Comparison of ENCODE assay signal across 1 cellular context in genomic region chr12:31732926-31733548, GRCh38.
TF ChIP-seq lines count a peak whose summit lies in the region.

No MANE protein-coding gene starts in this region.

TF ChIP-seq in K562, 482 proteins besides CTCF, POLR2A, EP300 and RAD21 (continued from another document):
- TF ChIP-seq ELK1 (CRISPR knock-in tag; IDR thresholded peaks at IDR 0.05) (no peak), ZNF592 (IDR thresholded peaks at IDR 0.05) (peak; percentile 51), ZNF41 (CRISPR knock-in tag; conservative IDR thresholded peaks at IDR 0.05) (no peak), MTA3 (IDR thresholded peaks at IDR 0.05; ENCODE audit: borderline replicate concordance) (no peak; the same call in 1 of the 2 replicates), POLR2H (tag; IDR thresholded peaks at IDR 0.05; ENCODE audit: low read depth) (no peak), ZNF75A (CRISPR knock-in tag; IDR thresholded peaks at IDR 0.05) (no peak), MYC (IDR thresholded peaks at IDR 0.05; ENCODE audit: low read depth, low read length) (no peak), MYC (CRISPR knock-in tag; IDR thresholded peaks at IDR 0.05; ENCODE audit: borderline replicate concordance, low read depth) (no peak), TAF7 (tag; IDR thresholded peaks at IDR 0.05) (no peak), SIRT6 (IDR thresholded peaks at IDR 0.05; ENCODE audit: low read depth, low read length) (no peak), TCF7L2 (IDR thresholded peaks at IDR 0.05; ENCODE audit: low read depth, low read length) (no peak), MTA2 (IDR thresholded peaks at IDR 0.05; ENCODE audit: low read depth) (no peak), SIN3A (IDR thresholded peaks at IDR 0.05; ENCODE audit: borderline replicate concordance in 2 of 2, control insufficient read depth in 1 of 2, low read depth in 2 of 2, low read length in 2 of 2) (no peak), RBM25 (IDR thresholded peaks at IDR 0.05; ENCODE audit: low read depth, low read length, severe bottlenecking) (no peak), C11orf30 (IDR thresholded peaks at IDR 0.05; ENCODE audit: low read depth) (peak; percentile 88), MCM5 (IDR thresholded peaks at IDR 0.05; ENCODE audit: low read depth) (no peak), DACH1 (IDR thresholded peaks at IDR 0.05; ENCODE audit: partially characterized antibody) (no peak), ELK3 (CRISPR knock-in tag; IDR thresholded peaks at IDR 0.05) (no peak), RFX1 (IDR thresholded peaks at IDR 0.05) (peak; percentile 9; the same call in 1 of the 2 replicates), MLLT1 (IDR thresholded peaks at IDR 0.05) (no peak), ARID2 (IDR thresholded peaks at IDR 0.05) (no peak), ZMIZ1 (IDR thresholded peaks at IDR 0.05; ENCODE audit: low read depth in 2 of 2, low read length in 2 of 2) (no peak), OTX1 (CRISPR knock-in tag; IDR thresholded peaks at IDR 0.05) (no peak), NR3C1 (CRISPR knock-in tag; IDR thresholded peaks at IDR 0.05) (no peak), ARID3A (IDR thresholded peaks at IDR 0.05; ENCODE audit: borderline replicate concordance, low read depth, low read length) (0 out of 2 replicates have a peak, but pooled peaks have one; percentile 5), ZNF184 (CRISPR knock-in tag; IDR thresholded peaks at IDR 0.05) (no peak), KDM5B (IDR thresholded peaks at IDR 0.05; ENCODE audit: insufficient replicate concordance, low read depth, low read length) (no peak), ARID4B (CRISPR knock-in tag; IDR thresholded peaks at IDR 0.05) (no peak), HNRNPH1 (optimal IDR thresholded peaks at IDR 0.05; ENCODE audit: low read depth, low read length) (no peak), ILF3 (IDR thresholded peaks at IDR 0.05; ENCODE audit: borderline replicate concordance) (no peak; the same call in 1 of the 2 replicates), ZNF165 (CRISPR knock-in tag; IDR thresholded peaks at IDR 0.05; ENCODE audit: borderline replicate concordance) (no peak), ZNF354B (CRISPR knock-in tag; IDR thresholded peaks at IDR 0.05) (no peak), SRF (CRISPR knock-in tag; IDR thresholded peaks at IDR 0.05) (no peak)
